ENCODE assay signal across 1 cellular context in the genomic region with DNA sequence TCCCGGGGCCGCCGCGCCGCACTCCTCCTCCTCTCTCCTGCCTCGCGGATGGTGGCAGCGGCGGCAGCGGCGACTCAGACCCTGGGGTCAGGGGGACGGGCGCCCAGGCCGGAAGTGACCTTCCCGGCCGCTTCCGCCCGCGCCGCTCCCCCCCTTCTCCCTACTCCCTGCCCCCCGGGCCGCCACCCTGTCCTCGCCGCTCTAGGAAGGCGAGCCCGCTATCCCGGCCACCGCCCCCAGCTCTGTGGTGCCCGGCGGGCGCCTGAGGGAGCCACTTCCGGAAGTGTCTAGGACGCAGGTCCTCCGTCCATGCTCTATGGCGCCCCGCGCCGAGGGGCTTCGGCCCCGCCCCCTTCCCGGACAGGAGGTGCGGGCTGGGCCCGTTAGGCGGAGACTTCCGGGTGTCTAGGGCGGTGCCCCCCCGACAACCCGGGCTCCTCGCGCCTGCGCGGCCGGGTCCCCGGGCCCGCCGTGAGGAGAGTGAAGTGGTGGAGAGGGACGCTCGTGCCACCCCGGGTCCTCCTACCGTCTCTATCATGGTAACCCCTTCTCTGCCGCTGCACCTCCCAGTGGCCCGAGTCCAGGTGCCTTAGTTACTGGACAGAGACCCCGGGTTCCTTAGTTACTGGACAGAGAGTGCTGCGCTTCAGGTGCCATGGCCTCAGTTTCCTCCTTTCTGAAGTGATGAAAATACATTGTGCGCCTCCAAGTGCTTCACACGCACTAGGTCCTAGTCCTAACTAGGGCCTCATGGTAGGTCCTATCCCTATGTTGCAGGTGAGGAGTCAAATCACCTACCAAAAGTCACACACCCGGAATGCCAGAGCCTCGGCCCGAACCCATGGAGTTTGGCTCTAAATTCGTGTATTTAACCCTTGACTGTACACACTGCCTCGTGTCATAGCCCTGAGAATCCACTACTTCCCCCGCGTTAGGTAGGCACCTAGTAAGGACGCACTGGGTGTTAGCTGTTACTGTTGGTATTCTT.
TF ChIP-seq lines count a peak whose summit lies in the region.

TSS of gene ZNF787 (minus strand) at position 116 of the 988 bp plus-strand sequence. CDS start 18,078 bp downstream, outside the sequence.

TF ChIP-seq in GM12878, 131 proteins besides CTCF, POLR2A, EP300 and RAD21 (continued from another document and continues in another):
- TF ChIP-seq EED (IDR thresholded peaks at IDR 0.05; ENCODE audit: low read depth) (no peak), ATF7 (IDR thresholded peaks at IDR 0.05; ENCODE audit: low read depth) (0 out of 2 replicates have a peak, but pooled peaks have one; percentile 8), RBBP5 (conservative IDR thresholded peaks at IDR 0.05) (no peak), USF1 (IDR thresholded peaks at IDR 0.05; ENCODE audit: borderline replicate concordance, extremely low read length, insufficient read depth, low read depth, low read length) (no peak), ZBED1 (IDR thresholded peaks at IDR 0.05; ENCODE audit: borderline replicate concordance) (no peak), CEBPB (IDR thresholded peaks at IDR 0.05; ENCODE audit: borderline replicate concordance in 1 of 2, low read depth in 2 of 2, low read length in 2 of 2) (no peak), PAX5 (IDR thresholded peaks at IDR 0.05; ENCODE audit: borderline replicate concordance, low read depth, low read length) (no peak), POLR2AphosphoS5 (IDR thresholded peaks at IDR 0.05; ENCODE audit: low read length) (no peak; the same call in 1 of the 2 replicates), SRF (IDR thresholded peaks at IDR 0.05; ENCODE audit: low read depth in 2 of 2, low read length in 2 of 2) (peak; percentile 49 to 55; a peak in 2 of 4 replicates), TCF3 (IDR thresholded peaks at IDR 0.05; ENCODE audit: borderline replicate concordance, insufficient read depth, low read depth, low read length) (no peak), FOXK2 (IDR thresholded peaks at IDR 0.05) (no peak), MXI1 (IDR thresholded peaks at IDR 0.05; ENCODE audit: low read depth, low read length) (peak; percentile 48; the same call in 1 of the 2 replicates), KAT2A (conservative IDR thresholded peaks at IDR 0.05; ENCODE audit: control insufficient read depth, low read depth, low read length) (no peak), YY1 (IDR thresholded peaks at IDR 0.05; ENCODE audit: low read depth, low read length) (peak; percentile 56; the same call in 1 of the 2 replicates), YBX1 (IDR thresholded peaks at IDR 0.05) (no peak), ZBTB11 (CRISPR knock-in tag; IDR thresholded peaks at IDR 0.05) (peak; percentile 40; the same call in 1 of the 2 replicates), ZBTB40 (IDR thresholded peaks at IDR 0.05; ENCODE audit: borderline replicate concordance) (peak; percentile 87), POLR2AphosphoS2 (IDR thresholded peaks at IDR 0.05; ENCODE audit: low read depth, low read length) (peak; percentile 50; the same call in 1 of the 2 replicates), NFYA (IDR thresholded peaks at IDR 0.05; ENCODE audit: borderline replicate concordance, low read depth, low read length) (no peak), GABPA (IDR thresholded peaks at IDR 0.05; ENCODE audit: low read depth) (peak; percentile 88), SUZ12 (IDR thresholded peaks at IDR 0.05; ENCODE audit: unreplicated experiment) (no peak), CBFB (IDR thresholded peaks at IDR 0.05; ENCODE audit: low read depth) (peak; percentile 53; the same call in 1 of the 2 replicates), CREM (IDR thresholded peaks at IDR 0.05; ENCODE audit: low read depth) (peak; percentile 44), IKZF1 (conservative IDR thresholded peaks at IDR 0.05) (peak; percentile 94), BCL3 (IDR thresholded peaks at IDR 0.05; ENCODE audit: borderline replicate concordance, insufficient read depth, low read depth, low read length, poor library complexity, severe bottlenecking) (no peak), CHD2 (IDR thresholded peaks at IDR 0.05; ENCODE audit: borderline replicate concordance, low read depth, low read length) (peak; percentile 78), ZNF274 (IDR thresholded peaks at IDR 0.05; ENCODE audit: insufficient read depth, insufficient read length) (no peak), CHD1 (IDR thresholded peaks at IDR 0.05; ENCODE audit: low read depth, low read length) (no peak), SIN3A (IDR thresholded peaks at IDR 0.05; ENCODE audit: low read depth, low read length) (0 out of 2 replicates have a peak, but pooled peaks have one; percentile 69), ETV6 (conservative IDR thresholded peaks at IDR 0.05 in 1 of 2, IDR thresholded peaks at IDR 0.05 in 1 of 2; ENCODE audit: borderline replicate concordance in 1 of 2, low read depth in 1 of 2) (no peak), HDAC2 (IDR thresholded peaks at IDR 0.05) (no peak), JUND (IDR thresholded peaks at IDR 0.05; ENCODE audit: low read depth, low read length) (no peak), NFXL1 (IDR thresholded peaks at IDR 0.05; ENCODE audit: borderline replicate concordance) (no peak), MTA3 (IDR thresholded peaks at IDR 0.05; ENCODE audit: borderline replicate concordance, low read length) (no peak), MEF2B (IDR thresholded peaks at IDR 0.05; ENCODE audit: partially characterized antibody, poor library complexity, severe bottlenecking) (peak; percentile 18)
- TF ChIP-seq, protein P1, sequence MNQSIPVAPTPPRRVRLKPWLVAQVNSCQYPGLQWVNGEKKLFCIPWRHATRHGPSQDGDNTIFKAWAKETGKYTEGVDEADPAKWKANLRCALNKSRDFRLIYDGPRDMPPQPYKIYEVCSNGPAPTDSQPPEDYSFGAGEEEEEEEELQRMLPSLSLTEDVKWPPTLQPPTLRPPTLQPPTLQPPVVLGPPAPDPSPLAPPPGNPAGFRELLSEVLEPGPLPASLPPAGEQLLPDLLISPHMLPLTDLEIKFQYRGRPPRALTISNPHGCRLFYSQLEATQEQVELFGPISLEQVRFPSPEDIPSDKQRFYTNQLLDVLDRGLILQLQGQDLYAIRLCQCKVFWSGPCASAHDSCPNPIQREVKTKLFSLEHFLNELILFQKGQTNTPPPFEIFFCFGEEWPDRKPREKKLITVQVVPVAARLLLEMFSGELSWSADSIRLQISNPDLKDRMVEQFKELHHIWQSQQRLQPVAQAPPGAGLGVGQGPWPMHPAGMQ (IDR thresholded peaks at IDR 0.05; ENCODE audit: borderline replicate concordance), result no peak
- TF ChIP-seq, protein P2, sequence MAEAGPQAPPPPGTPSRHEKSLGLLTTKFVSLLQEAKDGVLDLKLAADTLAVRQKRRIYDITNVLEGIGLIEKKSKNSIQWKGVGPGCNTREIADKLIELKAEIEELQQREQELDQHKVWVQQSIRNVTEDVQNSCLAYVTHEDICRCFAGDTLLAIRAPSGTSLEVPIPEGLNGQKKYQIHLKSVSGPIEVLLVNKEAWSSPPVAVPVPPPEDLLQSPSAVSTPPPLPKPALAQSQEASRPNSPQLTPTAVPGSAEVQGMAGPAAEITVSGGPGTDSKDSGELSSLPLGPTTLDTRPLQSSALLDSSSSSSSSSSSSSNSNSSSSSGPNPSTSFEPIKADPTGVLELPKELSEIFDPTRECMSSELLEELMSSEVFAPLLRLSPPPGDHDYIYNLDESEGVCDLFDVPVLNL (IDR thresholded peaks at IDR 0.05; ENCODE audit: low read depth, low read length), result no peak
- TF ChIP-seq, protein P3, sequence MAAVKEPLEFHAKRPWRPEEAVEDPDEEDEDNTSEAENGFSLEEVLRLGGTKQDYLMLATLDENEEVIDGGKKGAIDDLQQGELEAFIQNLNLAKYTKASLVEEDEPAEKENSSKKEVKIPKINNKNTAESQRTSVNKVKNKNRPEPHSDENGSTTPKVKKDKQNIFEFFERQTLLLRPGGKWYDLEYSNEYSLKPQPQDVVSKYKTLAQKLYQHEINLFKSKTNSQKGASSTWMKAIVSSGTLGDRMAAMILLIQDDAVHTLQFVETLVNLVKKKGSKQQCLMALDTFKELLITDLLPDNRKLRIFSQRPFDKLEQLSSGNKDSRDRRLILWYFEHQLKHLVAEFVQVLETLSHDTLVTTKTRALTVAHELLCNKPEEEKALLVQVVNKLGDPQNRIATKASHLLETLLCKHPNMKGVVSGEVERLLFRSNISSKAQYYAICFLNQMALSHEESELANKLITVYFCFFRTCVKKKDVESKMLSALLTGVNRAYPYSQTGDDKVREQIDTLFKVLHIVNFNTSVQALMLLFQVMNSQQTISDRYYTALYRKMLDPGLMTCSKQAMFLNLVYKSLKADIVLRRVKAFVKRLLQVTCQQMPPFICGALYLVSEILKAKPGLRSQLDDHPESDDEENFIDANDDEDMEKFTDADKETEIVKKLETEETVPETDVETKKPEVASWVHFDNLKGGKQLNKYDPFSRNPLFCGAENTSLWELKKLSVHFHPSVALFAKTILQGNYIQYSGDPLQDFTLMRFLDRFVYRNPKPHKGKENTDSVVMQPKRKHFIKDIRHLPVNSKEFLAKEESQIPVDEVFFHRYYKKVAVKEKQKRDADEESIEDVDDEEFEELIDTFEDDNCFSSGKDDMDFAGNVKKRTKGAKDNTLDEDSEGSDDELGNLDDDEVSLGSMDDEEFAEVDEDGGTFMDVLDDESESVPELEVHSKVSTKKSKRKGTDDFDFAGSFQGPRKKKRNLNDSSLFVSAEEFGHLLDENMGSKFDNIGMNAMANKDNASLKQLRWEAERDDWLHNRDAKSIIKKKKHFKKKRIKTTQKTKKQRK (IDR thresholded peaks at IDR 0.05; ENCODE audit: low read depth, low read length), result no peak
- TF ChIP-seq, protein P4, sequence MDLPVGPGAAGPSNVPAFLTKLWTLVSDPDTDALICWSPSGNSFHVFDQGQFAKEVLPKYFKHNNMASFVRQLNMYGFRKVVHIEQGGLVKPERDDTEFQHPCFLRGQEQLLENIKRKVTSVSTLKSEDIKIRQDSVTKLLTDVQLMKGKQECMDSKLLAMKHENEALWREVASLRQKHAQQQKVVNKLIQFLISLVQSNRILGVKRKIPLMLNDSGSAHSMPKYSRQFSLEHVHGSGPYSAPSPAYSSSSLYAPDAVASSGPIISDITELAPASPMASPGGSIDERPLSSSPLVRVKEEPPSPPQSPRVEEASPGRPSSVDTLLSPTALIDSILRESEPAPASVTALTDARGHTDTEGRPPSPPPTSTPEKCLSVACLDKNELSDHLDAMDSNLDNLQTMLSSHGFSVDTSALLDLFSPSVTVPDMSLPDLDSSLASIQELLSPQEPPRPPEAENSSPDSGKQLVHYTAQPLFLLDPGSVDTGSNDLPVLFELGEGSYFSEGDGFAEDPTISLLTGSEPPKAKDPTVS (IDR thresholded peaks at IDR 0.05; ENCODE audit: low read depth, low read length), result no peak
